In the genomic region with DNA sequence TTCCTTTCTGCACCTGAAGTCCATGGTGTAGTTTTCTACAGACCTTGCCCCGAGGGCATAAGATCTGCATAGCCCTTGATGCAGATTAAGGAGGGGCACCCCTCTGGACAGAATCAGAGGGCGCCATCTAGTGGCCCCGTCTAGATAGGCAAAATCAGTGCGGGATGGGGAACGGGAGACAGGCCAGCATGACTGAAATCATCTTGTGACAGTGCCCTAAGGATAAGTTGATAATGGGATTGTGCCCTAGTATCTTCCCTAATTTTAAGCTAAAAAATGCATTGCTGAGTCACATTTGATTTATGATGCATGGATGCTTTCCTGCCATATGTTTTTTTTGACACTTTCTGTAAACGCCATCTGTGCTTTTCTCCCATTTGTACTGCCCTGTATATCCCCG, we compare ENCODE assay signal across 7 cellular contexts.
DNase-seq lines count a peak whose midpoint lies in the region; ATAC-seq and TF ChIP-seq lines count a peak whose summit lies in the region.

No MANE protein-coding gene starts in this region.

- H3K4me3 ChIP-seq in astrocyte of the cerebellum (ENCODE audit: low read depth, low read length) = no peak overlapping the region

- ATAC-seq in HG03442 (IDR thresholded peaks at IDR 0.05; ENCODE audit: unreplicated experiment) = no peak

- TF ChIP-seq CTCF in GM12873 (IDR thresholded peaks at IDR 0.05; ENCODE audit: insufficient read depth, low read depth, low read length, missing control alignments) (peak; percentile 88), astrocyte of the cerebellum (IDR thresholded peaks at IDR 0.05; ENCODE audit: low read depth, low read length, missing control alignments) (peak; percentile 93)

- in situ Hi-C loops in astrocyte of the cerebellum (cut with HindIII; ENCODE audit: low sequenced_read_pairs) = no loop called here

- peak; percentile 20 for DNase-seq in NCI-H1105 treated with DMSO at 0.1 percent for 48 hours (lab: John Stamatoyannopoulos, UW)
- peak; percentile 31 for DNase-seq in T-helper 22 cell (ENCODE audit: low read depth)
- DNase-seq in astrocyte of the cerebellum (ENCODE audit: low read depth) = peak; percentile 40
- peak in 46 of 51 donors; percentile 4 to 83 (median 42) for DNase-seq in hypothalamus (lab: John Stamatoyannopoulos, UW)
- DNase-seq in stimulated activated CD4-positive, alpha-beta T cell treated with anti-CD3 and anti-CD28 coated beads, Interleukin-12 subunit alpha, Interleukin-12 subunit beta, amount 100 ng/mL, for 48 hours (ENCODE audit: low read depth in 2 of 3, low spot score in 1 of 3) = peak; percentile 47 to 76 (median 61)
